2 cellular contexts compared by ENCODE assay signal in genomic region chr12:47955059-47955458, GRCh38.
TF ChIP-seq lines count a peak whose summit lies in the region.

No MANE protein-coding gene starts in this region.

TF ChIP-seq in HCT116, 20 proteins besides CTCF, POLR2A, EP300 and RAD21:
- TF ChIP-seq EZH2 (IDR thresholded peaks at IDR 0.05) (no peak), YY1 (IDR thresholded peaks at IDR 0.05; ENCODE audit: extremely low read depth, insufficient replicate concordance, low read depth, low read length) (no peak), EGR1 (IDR thresholded peaks at IDR 0.05; ENCODE audit: low read depth) (no peak), TCF7L2 (IDR thresholded peaks at IDR 0.05; ENCODE audit: borderline replicate concordance, extremely low read depth, insufficient read depth, insufficient read length) (no peak), ELF1 (IDR thresholded peaks at IDR 0.05; ENCODE audit: borderline replicate concordance, low read depth) (no peak), EZH2phosphoT487 (IDR thresholded peaks at IDR 0.05; ENCODE audit: borderline replicate concordance) (no peak), ZNF274 (IDR thresholded peaks at IDR 0.05; ENCODE audit: low read depth, low read length) (no peak), JUND (IDR thresholded peaks at IDR 0.05) (no peak), ZBTB33 (IDR thresholded peaks at IDR 0.05; ENCODE audit: extremely low read depth, insufficient replicate concordance, low read length) (no peak), CBX3 (IDR thresholded peaks at IDR 0.05; ENCODE audit: low read depth) (no peak)

TF ChIP-seq in H1, 55 proteins besides CTCF, POLR2A, EP300 and RAD21:
- TF ChIP-seq PHF8 (conservative IDR thresholded peaks at IDR 0.05; ENCODE audit: low read depth, low read length), result no peak
- TF ChIP-seq BRCA1 (IDR thresholded peaks at IDR 0.05; ENCODE audit: low read depth, low read length), result no peak
- no peak for TF ChIP-seq SP1 (IDR thresholded peaks at IDR 0.05; ENCODE audit: low read depth, low read length)
- no peak for TF ChIP-seq ASH2L (IDR thresholded peaks at IDR 0.05; ENCODE audit: low read length)
